Comparison of ENCODE assay signal across 29 cellular contexts in genomic region chr17:73940511-73940910, GRCh38.
"Had no signal": no experiment of that assay in that cellular context is flagged by ENCODE, and none has a peak within 500 bp of the region (broad histone marks: within the 10 kb centered on the region; RNA-seq: fewer than 3 reads in every experiment).

No MANE protein-coding gene starts in this region.

- H3K4me3 Mint-ChIP-seq: activated CD4-positive, alpha-beta memory T cell treated with anti-CD3 and anti-CD28 coated beads for 36 hours; activated CD4-positive, alpha-beta T cell treated with anti-CD3 and anti-CD28 coated beads, Interleukin-2, amount 10 ng/mL, durations not matched to agents 7 days and 5 days; activated naive CD8-positive, alpha-beta T cell treated with anti-CD3 and anti-CD28 coated beads for 36 hours; activated T-cell treated with anti-CD3 and anti-CD28 coated beads, Interleukin-2, amount 50 U/mL, for 72 hours; activated T-helper 17 cell treated with anti-CD3 and anti-CD28 coated beads, Interleukin-2, amount 50 U/mL, for 72 hours; T-helper 1 cell treated with Interleukin-12 subunit alpha and Interleukin-12 subunit beta and Interleukin-4 antibody, amounts not matched to agents 30 μg/mL and 1 μg/mL, for 36 hours; T-helper 2 cell treated with Interferon-gamma antibody and Interleukin-4, amounts not matched to agents 5 μg/mL and 100 μg/mL, for 36 hours had no signal

- H3K27me3 Mint-ChIP-seq: activated CD4-positive, alpha-beta memory T cell treated with anti-CD3 and anti-CD28 coated beads for 36 hours had no signal

- H3K27ac Mint-ChIP-seq: activated CD4-positive, alpha-beta memory T cell treated with anti-CD3 and anti-CD28 coated beads for 36 hours; activated CD4-positive, alpha-beta T cell treated with anti-CD3 and anti-CD28 coated beads, Interleukin-2, amount 10 ng/mL, durations not matched to agents 7 days and 5 days; activated naive CD8-positive, alpha-beta T cell treated with anti-CD3 and anti-CD28 coated beads for 36 hours; activated T-cell treated with anti-CD3 and anti-CD28 coated beads, Interleukin-2, amount 50 U/mL, for 72 hours; activated T-helper 17 cell treated with anti-CD3 and anti-CD28 coated beads, Interleukin-2, amount 50 U/mL, for 72 hours; T-helper 1 cell treated with Interleukin-12 subunit alpha and Interleukin-12 subunit beta and Interleukin-4 antibody, amounts not matched to agents 30 μg/mL and 1 μg/mL, for 36 hours; T-helper 2 cell treated with Interferon-gamma antibody and Interleukin-4, amounts not matched to agents 5 μg/mL and 100 μg/mL, for 36 hours had no signal

- H3K4me1 Mint-ChIP-seq: activated CD4-positive, alpha-beta T cell treated with anti-CD3 and anti-CD28 coated beads, Interleukin-2, amount 10 ng/mL, durations not matched to agents 7 days and 5 days; activated naive CD8-positive, alpha-beta T cell treated with anti-CD3 and anti-CD28 coated beads for 36 hours; activated T-helper 17 cell treated with anti-CD3 and anti-CD28 coated beads, Interleukin-2, amount 50 U/mL, for 72 hours had no signal

- H3K9me3 Mint-ChIP-seq: activated CD4-positive, alpha-beta memory T cell treated with anti-CD3 and anti-CD28 coated beads for 36 hours; activated CD4-positive, alpha-beta T cell treated with anti-CD3 and anti-CD28 coated beads, Interleukin-2, amount 10 ng/mL, durations not matched to agents 7 days and 5 days; activated naive CD8-positive, alpha-beta T cell treated with anti-CD3 and anti-CD28 coated beads for 36 hours; activated T-cell treated with anti-CD3 and anti-CD28 coated beads, Interleukin-2, amount 50 U/mL, for 72 hours; activated T-helper 17 cell treated with anti-CD3 and anti-CD28 coated beads, Interleukin-2, amount 50 U/mL, for 72 hours; T-helper 1 cell treated with Interleukin-12 subunit alpha and Interleukin-12 subunit beta and Interleukin-4 antibody, amounts not matched to agents 30 μg/mL and 1 μg/mL, for 36 hours; T-helper 2 cell treated with Interferon-gamma antibody and Interleukin-4, amounts not matched to agents 5 μg/mL and 100 μg/mL, for 36 hours had no signal

- DNase-seq: activated CD4-positive, alpha-beta memory T cell treated with anti-CD3 and anti-CD28 coated beads for 36 hours; activated CD4-positive, alpha-beta T cell treated with anti-CD3 and anti-CD28 coated beads, Interleukin-2, amount 10 ng/mL, durations not matched to agents 7 days and 5 days; activated effector memory CD4-positive, alpha-beta T cell treated with anti-CD3 and anti-CD28 coated beads, Interleukin-2, amount 50 U/mL, for 16 hours; activated naive CD4-positive, alpha-beta T cell; activated naive CD4-positive, alpha-beta T cell treated with anti-CD3 and anti-CD28 coated beads, Interleukin-2, amount 50 U/mL, for 16 hours; activated naive CD8-positive, alpha-beta T cell treated with anti-CD3 and anti-CD28 coated beads for 36 hours; activated T-cell treated with anti-CD3 and anti-CD28 coated beads, Interleukin-2, amount 50 U/mL, for 1 hour; activated T-cell treated with anti-CD3 and anti-CD28 coated beads, Interleukin-2, amount 50 U/mL, for 72 hours; amniotic stem cell; aorta; brain microvascular endothelial cell; central memory CD4-positive, alpha-beta T cell; NCI-H146; NCI-H187; NCI-H2029 treated with DMSO at 0.1 percent for 48 hours; NCI-H2107; NCI-H2171; NCI-H524; NCI-H69; NCI-H82; NK-92 treated with Interleukin-12 subunit alpha and Interleukin-12 subunit beta, amount 100 ng/mL, for 24 hours; PC-3; Peyer's patch; RPMI8226; SHP77 treated with DMSO at 0.1 percent for 48 hours; SK-N-SH had no signal

- ATAC-seq: activated T-cell treated with anti-CD3 and anti-CD28 coated beads, Interleukin-2, amount 50 U/mL, for 72 hours; activated T-helper 17 cell treated with anti-CD3 and anti-CD28 coated beads, Interleukin-2, amount 50 U/mL, for 72 hours; PC-3 had no signal

- H3K36me3 Mint-ChIP-seq: activated CD4-positive, alpha-beta memory T cell treated with anti-CD3 and anti-CD28 coated beads for 36 hours; activated naive CD8-positive, alpha-beta T cell treated with anti-CD3 and anti-CD28 coated beads for 36 hours had no signal
